Comparison of ENCODE assay signal across 8 cellular contexts in the genomic region with DNA sequence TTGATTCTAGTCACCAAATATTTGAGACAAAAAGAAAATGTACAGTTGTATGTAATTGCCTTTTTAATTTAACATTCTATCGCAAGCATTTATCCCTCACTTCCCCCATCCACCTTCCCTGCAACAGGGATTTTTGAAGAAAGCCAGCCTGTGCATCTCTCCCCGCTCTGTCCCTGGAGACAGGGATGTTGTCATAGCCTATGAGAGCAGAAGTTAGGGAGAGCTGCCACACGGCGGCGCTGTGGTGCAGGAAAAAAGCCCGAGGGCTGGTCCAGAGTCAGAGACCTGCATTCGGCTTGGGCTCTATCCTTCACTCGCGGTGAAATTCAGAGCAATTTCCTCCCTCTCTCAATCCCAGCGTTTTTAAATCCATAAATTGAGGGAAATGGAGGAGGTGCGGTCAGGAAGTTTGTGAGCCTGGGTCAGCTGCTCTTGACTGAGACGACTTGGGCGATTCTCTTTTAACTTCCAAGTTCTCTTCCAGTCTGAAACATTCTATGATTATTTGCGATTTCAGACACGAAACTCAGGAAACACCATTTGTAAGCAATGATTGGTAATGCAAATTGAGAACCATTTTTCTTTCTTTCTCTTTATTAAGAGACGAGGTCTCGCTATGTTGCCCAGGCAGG. TPM values are rescaled to one million over a fixed set of nuclear protein-coding genes. Genes with fewer than 3 reads are reported as not detected.
DNase-seq lines count a peak whose midpoint lies in the region; ATAC-seq and TF ChIP-seq lines count a peak whose summit lies in the region.

No MANE protein-coding gene starts in this region.

- CTCF ChIA-PET in activated CD4-positive, alpha-beta T cell treated with anti-CD3 and anti-CD28 coated beads, Interleukin-2, amount 10 ng/mL, durations not matched to agents 7 days and 5 days (lab: Charles Lee) = interaction anchor here (1.2 to 4.0 kb wide), 8 partner anchors 9 to 160 kb away, joined by 4 to 25 read pairs (median 6); no protein-coding TSS in a partner anchor

- no peak overlapping the region for H3K4me3 ChIP-seq in liver (ENCODE audit: low read depth in 1 of 3, low read length in 3 of 3)

- H3K27ac Mint-ChIP-seq in activated CD4-positive, alpha-beta T cell treated with anti-CD3 and anti-CD28 coated beads, Interleukin-2, amount 10 ng/mL, durations not matched to agents 7 days and 5 days = no peak overlapping the region

- no peak overlapping the region for H3K4me3 Mint-ChIP-seq in activated CD4-positive, alpha-beta T cell treated with anti-CD3 and anti-CD28 coated beads, Interleukin-2, amount 10 ng/mL, durations not matched to agents 7 days and 5 days

- H3K9ac ChIP-seq in liver (ENCODE audit: low read depth in 1 of 2, low read length in 2 of 2) = no peak overlapping the region

- TF ChIP-seq CTCF in liver (IDR thresholded peaks at IDR 0.05; ENCODE audit: low read depth, low read length, missing input control) = peak; percentile 91

- H3K27me3 ChIP-seq in liver (ENCODE audit: control insufficient read depth in 4 of 4, insufficient read depth in 4 of 4, low read length in 3 of 4) = no peaks in the 10 kb centered on the region

- no peaks in the 10 kb centered on the region for H3K36me3 Mint-ChIP-seq in activated CD4-positive, alpha-beta T cell treated with anti-CD3 and anti-CD28 coated beads, Interleukin-2, amount 10 ng/mL, durations not matched to agents 7 days and 5 days (ENCODE audit: low read depth)

- 28% methylated on average over 17 of the region's 17 CpGs for whole genome bisulfite sequencing in liver

- H3K4me1 ChIP-seq in liver (ENCODE audit: control insufficient read depth in 4 of 4, insufficient read depth in 4 of 4, low read length in 3 of 4) = peaks cover 0 to 6% (median 0%) of the 10 kb centered on the region in 4 donors

- H3K4me1 Mint-ChIP-seq in activated CD4-positive, alpha-beta T cell treated with anti-CD3 and anti-CD28 coated beads, Interleukin-2, amount 10 ng/mL, durations not matched to agents 7 days and 5 days = peaks cover 40% of the 10 kb centered on the region

- TF ChIP-seq RAD21 in liver (IDR thresholded peaks at IDR 0.05) = peak; percentile 97

- H3K9me3 ChIP-seq in liver (ENCODE audit: control insufficient read depth in 4 of 4, low read length in 3 of 4) = no peaks in the 10 kb centered on the region

- H3K27me3 Mint-ChIP-seq in activated CD4-positive, alpha-beta T cell treated with anti-CD3 and anti-CD28 coated beads, Interleukin-2, amount 10 ng/mL, durations not matched to agents 7 days and 5 days = no peaks in the 10 kb centered on the region

- H3K27ac ChIP-seq in cingulate gyrus (ENCODE audit: low read depth, low read length) (peak overlapping the region; percentile 21), liver (ENCODE audit: low read depth in 1 of 2, low read length in 2 of 2) (no peak overlapping the region)

- POLR2A ChIA-PET in activated CD4-positive, alpha-beta T cell treated with anti-CD3 and anti-CD28 coated beads, Interleukin-2, amount 10 ng/mL, durations not matched to agents 7 days and 5 days (lab: Charles Lee) = no interaction called here

- DNase-seq in Ammon's horn (ENCODE audit: low spot score) (peak; percentile 88), NCI-H510A (lab: John Stamatoyannopoulos, UW) (peak; percentile 18)
- peak; percentile 90 for DNase-seq in activated CD4-positive, alpha-beta T cell treated with anti-CD3 and anti-CD28 coated beads, Interleukin-2, amount 10 ng/mL, durations not matched to agents 7 days and 5 days
- peak; percentile 74 to 79 (median 79) for DNase-seq in stimulated activated CD4-positive, alpha-beta T cell treated with anti-CD3 and anti-CD28 coated beads, TNF-alpha, amount 100 ng/mL, for 4 hours (ENCODE audit: low read depth in 3 of 3)

- ATAC-seq in GM18909 (IDR thresholded peaks at IDR 0.05; ENCODE audit: poor library complexity, unreplicated experiment) (peak; percentile 86), HG03354 (IDR thresholded peaks at IDR 0.05; ENCODE audit: poor library complexity, severe bottlenecking, unreplicated experiment) (peak; percentile 95)

- no peaks in the 10 kb centered on the region for H3K9me3 Mint-ChIP-seq in activated CD4-positive, alpha-beta T cell treated with anti-CD3 and anti-CD28 coated beads, Interleukin-2, amount 10 ng/mL, durations not matched to agents 7 days and 5 days

- H3K36me3 ChIP-seq in liver (ENCODE audit: control insufficient read depth in 4 of 4, insufficient read depth in 3 of 4, low read depth in 1 of 4, low read length in 3 of 4) = no peaks in the 10 kb centered on the region

TF ChIP-seq in liver, 16 proteins besides CTCF, POLR2A, EP300 and RAD21:
- TF ChIP-seq, protein P1, sequence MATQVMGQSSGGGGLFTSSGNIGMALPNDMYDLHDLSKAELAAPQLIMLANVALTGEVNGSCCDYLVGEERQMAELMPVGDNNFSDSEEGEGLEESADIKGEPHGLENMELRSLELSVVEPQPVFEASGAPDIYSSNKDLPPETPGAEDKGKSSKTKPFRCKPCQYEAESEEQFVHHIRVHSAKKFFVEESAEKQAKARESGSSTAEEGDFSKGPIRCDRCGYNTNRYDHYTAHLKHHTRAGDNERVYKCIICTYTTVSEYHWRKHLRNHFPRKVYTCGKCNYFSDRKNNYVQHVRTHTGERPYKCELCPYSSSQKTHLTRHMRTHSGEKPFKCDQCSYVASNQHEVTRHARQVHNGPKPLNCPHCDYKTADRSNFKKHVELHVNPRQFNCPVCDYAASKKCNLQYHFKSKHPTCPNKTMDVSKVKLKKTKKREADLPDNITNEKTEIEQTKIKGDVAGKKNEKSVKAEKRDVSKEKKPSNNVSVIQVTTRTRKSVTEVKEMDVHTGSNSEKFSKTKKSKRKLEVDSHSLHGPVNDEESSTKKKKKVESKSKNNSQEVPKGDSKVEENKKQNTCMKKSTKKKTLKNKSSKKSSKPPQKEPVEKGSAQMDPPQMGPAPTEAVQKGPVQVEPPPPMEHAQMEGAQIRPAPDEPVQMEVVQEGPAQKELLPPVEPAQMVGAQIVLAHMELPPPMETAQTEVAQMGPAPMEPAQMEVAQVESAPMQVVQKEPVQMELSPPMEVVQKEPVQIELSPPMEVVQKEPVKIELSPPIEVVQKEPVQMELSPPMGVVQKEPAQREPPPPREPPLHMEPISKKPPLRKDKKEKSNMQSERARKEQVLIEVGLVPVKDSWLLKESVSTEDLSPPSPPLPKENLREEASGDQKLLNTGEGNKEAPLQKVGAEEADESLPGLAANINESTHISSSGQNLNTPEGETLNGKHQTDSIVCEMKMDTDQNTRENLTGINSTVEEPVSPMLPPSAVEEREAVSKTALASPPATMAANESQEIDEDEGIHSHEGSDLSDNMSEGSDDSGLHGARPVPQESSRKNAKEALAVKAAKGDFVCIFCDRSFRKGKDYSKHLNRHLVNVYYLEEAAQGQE (IDR thresholded peaks at IDR 0.05) = no peak
- no peak for TF ChIP-seq SP1 (IDR thresholded peaks at IDR 0.05)
- no peak for TF ChIP-seq JUND (IDR thresholded peaks at IDR 0.05)
- TF ChIP-seq HNF4A (conservative IDR thresholded peaks at IDR 0.05) = no peak
- TF ChIP-seq RXRA (IDR thresholded peaks at IDR 0.05) = no peak
- TF ChIP-seq, protein P2, sequence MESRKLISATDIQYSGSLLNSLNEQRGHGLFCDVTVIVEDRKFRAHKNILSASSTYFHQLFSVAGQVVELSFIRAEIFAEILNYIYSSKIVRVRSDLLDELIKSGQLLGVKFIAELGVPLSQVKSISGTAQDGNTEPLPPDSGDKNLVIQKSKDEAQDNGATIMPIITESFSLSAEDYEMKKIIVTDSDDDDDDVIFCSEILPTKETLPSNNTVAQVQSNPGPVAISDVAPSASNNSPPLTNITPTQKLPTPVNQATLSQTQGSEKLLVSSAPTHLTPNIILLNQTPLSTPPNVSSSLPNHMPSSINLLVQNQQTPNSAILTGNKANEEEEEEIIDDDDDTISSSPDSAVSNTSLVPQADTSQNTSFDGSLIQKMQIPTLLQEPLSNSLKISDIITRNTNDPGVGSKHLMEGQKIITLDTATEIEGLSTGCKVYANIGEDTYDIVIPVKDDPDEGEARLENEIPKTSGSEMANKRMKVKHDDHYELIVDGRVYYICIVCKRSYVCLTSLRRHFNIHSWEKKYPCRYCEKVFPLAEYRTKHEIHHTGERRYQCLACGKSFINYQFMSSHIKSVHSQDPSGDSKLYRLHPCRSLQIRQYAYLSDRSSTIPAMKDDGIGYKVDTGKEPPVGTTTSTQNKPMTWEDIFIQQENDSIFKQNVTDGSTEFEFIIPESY (IDR thresholded peaks at IDR 0.05) = no peak
- no peak for TF ChIP-seq YY1 (IDR thresholded peaks at IDR 0.05)
- no peak for TF ChIP-seq NR2F2 (IDR thresholded peaks at IDR 0.05)
- TF ChIP-seq HNF4G (IDR thresholded peaks at IDR 0.05) = no peak
- TF ChIP-seq FOXA1 (IDR thresholded peaks at IDR 0.05) = no peak
- TF ChIP-seq, protein P3, sequence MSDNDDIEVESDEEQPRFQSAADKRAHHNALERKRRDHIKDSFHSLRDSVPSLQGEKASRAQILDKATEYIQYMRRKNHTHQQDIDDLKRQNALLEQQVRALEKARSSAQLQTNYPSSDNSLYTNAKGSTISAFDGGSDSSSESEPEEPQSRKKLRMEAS (IDR thresholded peaks at IDR 0.05) = no peak
- TF ChIP-seq, protein P4, sequence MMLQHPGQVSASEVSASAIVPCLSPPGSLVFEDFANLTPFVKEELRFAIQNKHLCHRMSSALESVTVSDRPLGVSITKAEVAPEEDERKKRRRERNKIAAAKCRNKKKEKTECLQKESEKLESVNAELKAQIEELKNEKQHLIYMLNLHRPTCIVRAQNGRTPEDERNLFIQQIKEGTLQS (IDR thresholded peaks at IDR 0.05) = no peak
- no peak for TF ChIP-seq GABPA (IDR thresholded peaks at IDR 0.05 in 1 of 2, conservative IDR thresholded peaks at IDR 0.05 in 1 of 2)
- no peak for TF ChIP-seq FOXA2 (IDR thresholded peaks at IDR 0.05)
- TF ChIP-seq EGR1 (IDR thresholded peaks at IDR 0.05; ENCODE audit: low read depth in 2 of 2) = no peak
- TF ChIP-seq TAF1 (conservative IDR thresholded peaks at IDR 0.05) = no peak

RNA-seq across cellular contexts. Expression of a gene that starts 17.5 kb away (rescaled TPM):
- total RNA-seq in activated CD4-positive, alpha-beta T cell treated with anti-CD3 and anti-CD28 coated beads, Interleukin-2, amount 10 ng/mL, durations not matched to agents 7 days and 5 days = 10 to 100 TPM in 1 of 2 experiments, 1 to 10 TPM in 1; 10.0 to 10.9 TPM
- total RNA-seq in liver = 10 to 100 TPM in 1 of 2 donors, 1 to 10 TPM in 1; 5.6 to 20.0 TPM
- polyA plus RNA-seq in liver = 1 to 10 TPM in 1 of 2 donors, under 1 TPM in 1; 0.53 to 4.8 TPM

RNA-seq across cellular contexts. Expression of a gene that starts 40.7 kb away (rescaled TPM):
- 100 to 1,000 TPM; 126 to 127 TPM for total RNA-seq in activated CD4-positive, alpha-beta T cell treated with anti-CD3 and anti-CD28 coated beads, Interleukin-2, amount 10 ng/mL, durations not matched to agents 7 days and 5 days
- total RNA-seq in liver = 100 to 1,000 TPM in 1 of 2 donors, 1 to 10 TPM in 1; 9.4 to 166 TPM
- 1 to 10 TPM; 1.8 to 5.3 TPM for polyA plus RNA-seq in liver

RNA-seq across cellular contexts. Expression of a gene that starts 57.6 kb away (rescaled TPM):
- total RNA-seq in activated CD4-positive, alpha-beta T cell treated with anti-CD3 and anti-CD28 coated beads, Interleukin-2, amount 10 ng/mL, durations not matched to agents 7 days and 5 days = 10 to 100 TPM; 33.2 to 34.5 TPM
- total RNA-seq in liver = 10 to 100 TPM; 14.1 to 21.7 TPM
- polyA plus RNA-seq in liver = 10 to 100 TPM; 14.5 to 20.6 TPM

Comparison
In these comparisons a context has a peak if more than half of its experiments do, and no peak if none do; other contexts are left out.
1. DNase-seq: peak in every context shown above with its lines; median percentile 90 in activated CD4-positive, alpha-beta T cell treated with anti-CD3 and anti-CD28 coated beads, Interleukin-2, amount 10 ng/mL, durations not matched to agents 7 days and 5 days; 88 in Ammon's horn; 79 in stimulated activated CD4-positive, alpha-beta T cell treated with anti-CD3 and anti-CD28 coated beads, TNF-alpha, amount 100 ng/mL, for 4 hours; 18 in NCI-H510A.